8 cellular contexts compared by ENCODE assay signal in the genomic region with DNA sequence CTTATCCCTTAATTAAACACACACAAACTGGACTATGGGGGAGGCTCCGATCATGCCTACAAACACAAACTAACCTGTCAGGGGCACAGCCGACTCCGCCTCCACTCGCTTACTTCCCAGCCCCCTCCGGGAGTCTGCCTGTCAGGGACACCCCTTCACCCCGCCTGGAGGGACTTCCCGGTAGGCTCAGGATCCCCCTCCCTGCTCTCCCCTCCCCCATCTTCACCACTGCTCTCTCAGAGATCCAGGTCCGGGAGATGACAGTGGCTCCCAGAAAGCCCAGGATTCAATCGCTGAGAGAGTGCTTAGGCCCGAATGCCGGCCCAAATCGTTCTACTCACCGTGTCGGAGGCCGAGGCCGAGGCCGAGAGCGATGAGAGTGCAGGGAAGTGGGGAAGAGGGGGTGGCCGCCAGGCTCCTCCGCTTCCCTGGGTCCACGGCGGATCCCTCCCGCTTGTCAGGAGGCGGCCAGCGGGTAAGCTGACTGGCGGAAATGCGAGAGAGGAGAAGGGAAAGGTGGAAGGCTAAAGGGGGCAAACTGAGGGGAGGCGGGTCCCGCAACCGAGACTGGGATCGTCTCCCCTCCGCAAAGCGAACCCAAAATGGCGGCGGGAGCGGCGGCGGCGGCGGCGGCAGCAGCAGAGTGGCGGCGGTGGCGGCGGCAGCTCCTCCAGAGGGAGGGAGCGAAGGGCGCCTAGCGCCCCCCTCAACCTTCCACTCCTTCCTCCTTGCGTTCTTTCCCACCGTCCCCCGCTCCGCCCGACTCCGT. TPM values are rescaled to one million over a fixed set of nuclear protein-coding genes. Genes with fewer than 3 reads are reported as not detected.
DNase-seq lines count a peak whose midpoint lies in the region; ATAC-seq, FAIRE-seq and TF ChIP-seq lines count a peak whose summit lies in the region.
"Not testable (repeated sequence)": the region's sequence is repeated elsewhere in the genome, so short reads cannot be mapped to it uniquely, and the experiment has no call there.

No MANE protein-coding gene starts in this region.

- peaks cover 19% of the 10 kb centered on the region for H3K36me3 Mint-ChIP-seq in brain

- not testable (repeated sequence) for TF ChIP-seq POLR2A in GM12892 (IDR thresholded peaks at IDR 0.05; ENCODE audit: low read depth, low read length)

- DNase-seq in GM12892 (ENCODE audit: insufficient read length) (peak; percentile 38), NCI-H2029 treated with DMSO at 0.1 percent for 48 hours (lab: John Stamatoyannopoulos, UW) (peak; percentile 23), hypothalamus (lab: John Stamatoyannopoulos, UW) (peak in 39 of 51 donors; percentile 8 to 78 (median 51)), posterior vena cava (ENCODE audit: low spot score) (peak; percentile 85), superior temporal gyrus (ENCODE audit: extremely low spot score) (peak; percentile 11)
- DNase-seq in activated CD4-positive, alpha-beta T cell treated with anti-CD3 and anti-CD28 coated beads for 4 hours: peak; percentile 61 to 62

- H3K27ac Mint-ChIP-seq in brain: peak overlapping the region; percentile 96 to 99 (median 98)

- H3K9me3 Mint-ChIP-seq in brain: not testable (repeated sequence)

- not testable (repeated sequence) for TF ChIP-seq CTCF in brain (conservative IDR thresholded peaks at IDR 0.05)

- intact Hi-C loops in posterior vena cava (cut with DNase I): not testable (repeated sequence)

- FAIRE-seq in GM12892 (lab: Jason Lieb, UNC): peak; percentile 94

- H3K4me3 Mint-ChIP-seq in brain: peak overlapping the region; percentile 96 to 100 (median 99)

- not testable (repeated sequence) for H3K27me3 Mint-ChIP-seq in brain

- peak; percentile 36 for ATAC-seq in HG02759 (IDR thresholded peaks at IDR 0.05; ENCODE audit: unreplicated experiment)

- peaks cover 50% of the 10 kb centered on the region for H3K4me1 Mint-ChIP-seq in brain

RNA-seq across cellular contexts. Expression of a gene that starts 0.6 kb away (rescaled TPM):
- 15.1 TPM for polyA plus RNA-seq in GM12892 (2012; ENCODE audit: missing spikeins)
- polyA plus RNA-seq in brain (ENCODE audit: insufficient read depth, low read depth, low replicate concordance): 15.3 TPM
- 10 to 100 TPM; 66.7 to 67.4 TPM for total RNA-seq in posterior vena cava

RNA-seq across cellular contexts. Expression of a gene that starts 48.0 kb away (rescaled TPM):
- 31.2 TPM for polyA plus RNA-seq in GM12892 (2012; ENCODE audit: missing spikeins)
- polyA plus RNA-seq in brain (ENCODE audit: insufficient read depth, low read depth, low replicate concordance): 12.4 TPM
- 10 to 100 TPM; 29.6 to 30.2 TPM for total RNA-seq in posterior vena cava

Comparison
In these comparisons a context has a peak if more than half of its experiments do, and no peak if none do; other contexts are left out.
1. Peak in every context shown above with its lines: DNase-seq and ATAC-seq.
2. DNase-seq: peak in every context shown above with its lines; median percentile 85 in posterior vena cava; 62 in activated CD4-positive, alpha-beta T cell treated with anti-CD3 and anti-CD28 coated beads for 4 hours; 51 in hypothalamus; 38 in GM12892; 23 in NCI-H2029 treated with DMSO at 0.1 percent for 48 hours; 11 in superior temporal gyrus.